21 cellular contexts compared by ENCODE assay signal in the genomic region with DNA sequence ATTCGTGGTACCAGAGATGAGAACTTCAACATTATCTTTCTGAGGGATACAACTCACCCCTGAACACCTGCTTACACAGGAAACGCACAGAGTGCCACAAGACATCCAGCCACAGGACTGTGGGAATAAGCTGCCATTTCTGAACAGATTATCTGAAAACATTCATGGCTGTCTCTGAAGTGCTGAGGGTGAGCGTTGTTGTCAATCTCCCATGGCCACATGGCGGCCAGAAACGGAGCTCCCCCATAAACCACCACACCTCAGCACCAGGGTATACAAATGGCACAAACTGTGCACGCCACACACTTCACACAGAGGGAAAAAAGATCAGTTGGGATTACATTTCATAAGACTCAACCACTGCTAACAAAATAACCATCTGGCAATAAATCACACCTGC. TPM values are rescaled to one million over a fixed set of nuclear protein-coding genes. Genes with fewer than 3 reads are reported as not detected.
A peak's percentile ranks its signal among the peaks of the same experiment; 100 is the strongest.
DNase-seq lines count a peak whose midpoint lies in the region; ATAC-seq and TF ChIP-seq lines count a peak whose summit lies in the region.
"Had no signal": no experiment of that assay in that cellular context is flagged by ENCODE, and none has a peak within 500 bp of the region (broad histone marks: within the 10 kb centered on the region; RNA-seq: fewer than 3 reads in every experiment).

No MANE protein-coding gene starts in this region.

- H3K27ac ChIP-seq in CD8-positive, alpha-beta memory T cell (ENCODE audit: low read depth, low read length): no peak overlapping the region
- no peak overlapping the region for H3K27ac ChIP-seq in tibial artery
- H3K27ac ChIP-seq: epithelial cell of prostate, gastroesophageal sphincter, parathyroid adenoma, Peyer's patch, thyroid gland had no signal

- DNase-seq in CD14-positive monocyte (ENCODE audit: low spot score): no peak
- DNase-seq in CD8-positive, alpha-beta memory T cell: no peak
- no peak for DNase-seq in WTC11 (ENCODE audit: low spot score)
- DNase-seq in natural killer cell: no peak
- DNase-seq in tibial artery: no peak
- no peak for DNase-seq in SHP77 (lab: John Stamatoyannopoulos, UW)
- DNase-seq: activated CD4-positive, alpha-beta memory T cell treated with anti-CD3 and anti-CD28 coated beads for 36 hours; BE2C; cortex of kidney; HCEC 1CT; KG1; Peyer's patch; stimulated activated CD4-positive, alpha-beta T cell treated with anti-CD3 and anti-CD28 coated beads, Interleukin-2, amount 100 ng/mL, for 48 hours; thyroid gland had no signal

- H3K27ac Mint-ChIP-seq in CD14-positive monocyte: peak overlapping the region in 6 of 7 donors; percentile 12 to 82 (median 40)
- peak overlapping the region in 5 of 8 donors; percentile 6 to 71 (median 61) for H3K27ac Mint-ChIP-seq in CD8-positive, alpha-beta memory T cell
- peak overlapping the region; percentile 93 for H3K27ac Mint-ChIP-seq in WTC11
- H3K27ac Mint-ChIP-seq in natural killer cell: peak overlapping the region; percentile 74 to 79
- H3K27ac Mint-ChIP-seq: activated T-helper 17 cell treated with anti-CD3 and anti-CD28 coated beads, Interleukin-2, amount 50 U/mL, for 72 hours had no signal

- TF ChIP-seq CTCF in CD14-positive monocyte (IDR thresholded peaks at IDR 0.05) (no peak), WTC11 (IDR thresholded peaks at IDR 0.05) (no peak), natural killer cell (IDR thresholded peaks at IDR 0.05) (no peak), tibial artery (IDR thresholded peaks at IDR 0.05) (no peak)

- ATAC-seq in WTC11 (no peak), natural killer cell (peak in 1 of 3 donors; percentile 15), HG02852 (IDR thresholded peaks at IDR 0.05; ENCODE audit: unreplicated experiment) (no peak)
- ATAC-seq: activated T-helper 17 cell treated with anti-CD3 and anti-CD28 coated beads, Interleukin-2, amount 50 U/mL, for 72 hours; gastroesophageal sphincter; left lobe of liver; SK-N-SH treated with all-trans-retinoic acid at 6 μM for 48 hours had no signal

- H3K27me3 Mint-ChIP-seq in CD14-positive monocyte (ENCODE audit: low read depth in 3 of 3) (no peaks in the 10 kb centered on the region), WTC11 (ENCODE audit: low read depth) (no peaks in the 10 kb centered on the region), natural killer cell (ENCODE audit: low read depth in 2 of 2) (no peaks in the 10 kb centered on the region)
- peaks cover 0 to 2% of the 10 kb centered on the region in 2 donors for H3K27me3 Mint-ChIP-seq in CD8-positive, alpha-beta memory T cell
- H3K27me3 Mint-ChIP-seq: activated CD4-positive, alpha-beta memory T cell treated with anti-CD3 and anti-CD28 coated beads for 36 hours; activated T-helper 17 cell treated with anti-CD3 and anti-CD28 coated beads, Interleukin-2, amount 50 U/mL, for 72 hours had no signal

- no peak overlapping the region for H3K4me3 ChIP-seq in CD8-positive, alpha-beta memory T cell (ENCODE audit: low read length)
- no peak overlapping the region for H3K4me3 ChIP-seq in tibial artery
- H3K4me3 ChIP-seq: gastroesophageal sphincter, Peyer's patch, thyroid gland had no signal

- H3K36me3 Mint-ChIP-seq in CD14-positive monocyte (peaks cover 24 to 42% of the 10 kb centered on the region in 2 donors), WTC11 (peaks cover 10% of the 10 kb centered on the region), natural killer cell (no peaks in the 10 kb centered on the region)
- peaks cover 0 to 20% (median 2%) of the 10 kb centered on the region in 3 donors for H3K36me3 Mint-ChIP-seq in CD8-positive, alpha-beta memory T cell
- H3K36me3 Mint-ChIP-seq: activated CD4-positive, alpha-beta memory T cell treated with anti-CD3 and anti-CD28 coated beads for 36 hours had no signal

- no peaks in the 10 kb centered on the region for H3K27me3 ChIP-seq in CD8-positive, alpha-beta memory T cell (ENCODE audit: insufficient read depth, low read length, poor library complexity, severe bottlenecking)
- H3K27me3 ChIP-seq in tibial artery: no peaks in the 10 kb centered on the region
- H3K27me3 ChIP-seq: BE2C, gastroesophageal sphincter, Peyer's patch, thyroid gland had no signal

- no peaks in the 10 kb centered on the region for H3K9me3 Mint-ChIP-seq in CD14-positive monocyte
- H3K9me3 Mint-ChIP-seq in CD8-positive, alpha-beta memory T cell: no peaks in the 10 kb centered on the region
- no peaks in the 10 kb centered on the region for H3K9me3 Mint-ChIP-seq in WTC11
- no peaks in the 10 kb centered on the region for H3K9me3 Mint-ChIP-seq in natural killer cell
- H3K9me3 Mint-ChIP-seq: activated CD4-positive, alpha-beta memory T cell treated with anti-CD3 and anti-CD28 coated beads for 36 hours; activated T-helper 17 cell treated with anti-CD3 and anti-CD28 coated beads, Interleukin-2, amount 50 U/mL, for 72 hours had no signal

- CTCF ChIA-PET in CD8-positive, alpha-beta memory T cell (lab: Charles Lee): interaction anchor here (1.7 kb wide), 1 partner anchor 28 kb away, joined by 3 read pairs; no protein-coding TSS in a partner anchor
- CTCF ChIA-PET in WTC11 (lab: Charles Lee): no interaction called here

- intact Hi-C loops in CD14-positive monocyte (cut with micrococcal nuclease) (no loop called here), natural killer cell (cut with micrococcal nuclease) (no loop called here), tibial artery (cut with DNase I; ENCODE audit: low total_unique reads) (no loop called here)

- H3K4me3 Mint-ChIP-seq in CD14-positive monocyte: no peak overlapping the region
- peak overlapping the region in 2 of 7 donors; percentile 40 to 46 for H3K4me3 Mint-ChIP-seq in CD8-positive, alpha-beta memory T cell
- H3K4me3 Mint-ChIP-seq in WTC11: no peak overlapping the region
- H3K4me3 Mint-ChIP-seq in natural killer cell: no peak overlapping the region
- H3K4me3 Mint-ChIP-seq: activated CD4-positive, alpha-beta memory T cell treated with anti-CD3 and anti-CD28 coated beads for 36 hours; activated T-helper 17 cell treated with anti-CD3 and anti-CD28 coated beads, Interleukin-2, amount 50 U/mL, for 72 hours had no signal

- H3K4me1 Mint-ChIP-seq in CD14-positive monocyte (peaks cover 40% of the 10 kb centered on the region), WTC11 (peaks cover 78% of the 10 kb centered on the region), natural killer cell (peaks cover 68 to 70% of the 10 kb centered on the region in 2 donors)
- H3K4me1 Mint-ChIP-seq in CD8-positive, alpha-beta memory T cell: peaks cover 56 to 85% (median 78%) of the 10 kb centered on the region in 3 donors

- POLR2A ChIA-PET in CD8-positive, alpha-beta memory T cell (lab: Charles Lee): no interaction called here
- POLR2A ChIA-PET in WTC11 (lab: Charles Lee): no interaction called here

- no peaks in the 10 kb centered on the region for H3K36me3 ChIP-seq in CD8-positive, alpha-beta memory T cell (ENCODE audit: insufficient read depth, low read length)
- H3K36me3 ChIP-seq in tibial artery: no peaks in the 10 kb centered on the region
- H3K36me3 ChIP-seq: BE2C, gastroesophageal sphincter, Peyer's patch, thyroid gland had no signal

- no peaks in the 10 kb centered on the region for H3K4me1 ChIP-seq in CD8-positive, alpha-beta memory T cell (ENCODE audit: insufficient read depth, low read length)
- H3K4me1 ChIP-seq in tibial artery: peaks cover 0 to 72% (median 13%) of the 10 kb centered on the region in 4 donors
- H3K4me1 ChIP-seq: Peyer's patch had no signal

- H3K9me3 ChIP-seq in CD8-positive, alpha-beta memory T cell (ENCODE audit: low read length): no peaks in the 10 kb centered on the region
- no peaks in the 10 kb centered on the region for H3K9me3 ChIP-seq in tibial artery
- H3K9me3 ChIP-seq: BE2C, gastroesophageal sphincter, Peyer's patch, thyroid gland had no signal

TF ChIP-seq in WTC11, 78 proteins besides CTCF, POLR2A, EP300 and RAD21 (continues in another document):
- no peak for TF ChIP-seq NR3C1 (CRISPR knock-in tag; conservative IDR thresholded peaks at IDR 0.05; ENCODE audit: low read depth)
- no peak for TF ChIP-seq SOX15 (CRISPR knock-in tag; IDR thresholded peaks at IDR 0.05)
- no peak for TF ChIP-seq EMX1 (CRISPR knock-in tag; IDR thresholded peaks at IDR 0.05)
- TF ChIP-seq, protein P1, sequence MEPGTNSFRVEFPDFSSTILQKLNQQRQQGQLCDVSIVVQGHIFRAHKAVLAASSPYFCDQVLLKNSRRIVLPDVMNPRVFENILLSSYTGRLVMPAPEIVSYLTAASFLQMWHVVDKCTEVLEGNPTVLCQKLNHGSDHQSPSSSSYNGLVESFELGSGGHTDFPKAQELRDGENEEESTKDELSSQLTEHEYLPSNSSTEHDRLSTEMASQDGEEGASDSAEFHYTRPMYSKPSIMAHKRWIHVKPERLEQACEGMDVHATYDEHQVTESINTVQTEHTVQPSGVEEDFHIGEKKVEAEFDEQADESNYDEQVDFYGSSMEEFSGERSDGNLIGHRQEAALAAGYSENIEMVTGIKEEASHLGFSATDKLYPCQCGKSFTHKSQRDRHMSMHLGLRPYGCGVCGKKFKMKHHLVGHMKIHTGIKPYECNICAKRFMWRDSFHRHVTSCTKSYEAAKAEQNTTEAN (CRISPR knock-in tag; IDR thresholded peaks at IDR 0.05): no peak
- TF ChIP-seq, protein P2, sequence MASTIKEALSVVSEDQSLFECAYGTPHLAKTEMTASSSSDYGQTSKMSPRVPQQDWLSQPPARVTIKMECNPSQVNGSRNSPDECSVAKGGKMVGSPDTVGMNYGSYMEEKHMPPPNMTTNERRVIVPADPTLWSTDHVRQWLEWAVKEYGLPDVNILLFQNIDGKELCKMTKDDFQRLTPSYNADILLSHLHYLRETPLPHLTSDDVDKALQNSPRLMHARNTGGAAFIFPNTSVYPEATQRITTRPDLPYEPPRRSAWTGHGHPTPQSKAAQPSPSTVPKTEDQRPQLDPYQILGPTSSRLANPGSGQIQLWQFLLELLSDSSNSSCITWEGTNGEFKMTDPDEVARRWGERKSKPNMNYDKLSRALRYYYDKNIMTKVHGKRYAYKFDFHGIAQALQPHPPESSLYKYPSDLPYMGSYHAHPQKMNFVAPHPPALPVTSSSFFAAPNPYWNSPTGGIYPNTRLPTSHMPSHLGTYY (CRISPR knock-in tag; IDR thresholded peaks at IDR 0.05): no peak
- TF ChIP-seq, protein P3, sequence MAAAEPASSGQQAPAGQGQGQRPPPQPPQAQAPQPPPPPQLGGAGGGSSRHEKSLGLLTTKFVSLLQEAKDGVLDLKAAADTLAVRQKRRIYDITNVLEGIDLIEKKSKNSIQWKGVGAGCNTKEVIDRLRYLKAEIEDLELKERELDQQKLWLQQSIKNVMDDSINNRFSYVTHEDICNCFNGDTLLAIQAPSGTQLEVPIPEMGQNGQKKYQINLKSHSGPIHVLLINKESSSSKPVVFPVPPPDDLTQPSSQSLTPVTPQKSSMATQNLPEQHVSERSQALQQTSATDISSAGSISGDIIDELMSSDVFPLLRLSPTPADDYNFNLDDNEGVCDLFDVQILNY (CRISPR knock-in tag; IDR thresholded peaks at IDR 0.05): no peak
- TF ChIP-seq ZNF671 (CRISPR knock-in tag; IDR thresholded peaks at IDR 0.05): no peak
- TF ChIP-seq CREM (CRISPR knock-in tag; IDR thresholded peaks at IDR 0.05): no peak
- no peak for TF ChIP-seq ZNF121 (CRISPR knock-in tag; IDR thresholded peaks at IDR 0.05)
- TF ChIP-seq FOXK1 (CRISPR knock-in tag; IDR thresholded peaks at IDR 0.05): no peak

RNA-seq across cellular contexts. Expression of a gene that starts 23.7 kb away (rescaled TPM):
- 10 to 100 TPM; 38.7 to 42.0 TPM for polyA plus RNA-seq in CD14-positive monocyte
- total RNA-seq in CD8-positive, alpha-beta memory T cell: 10 to 100 TPM; 73.9 to 74.8 TPM
- 136 TPM for polyA plus RNA-seq in CD8-positive, alpha-beta memory T cell
- total RNA-seq in WTC11 (2021) (143 to 170 TPM (median 147 TPM) in 3 replicates), natural killer cell (100 to 1,000 TPM; 209 to 216 (median 209) TPM)

Comparison
In these comparisons a context has a peak if more than half of its experiments do, and no peak if none do; other contexts are left out.
1. H3K27ac Mint-ChIP-seq: peak in every context shown above with its lines; median percentile 93 in WTC11; 76 in natural killer cell; 61 in CD8-positive, alpha-beta memory T cell; 40 in CD14-positive monocyte.